8 cellular contexts compared by ENCODE assay signal in the genomic region with DNA sequence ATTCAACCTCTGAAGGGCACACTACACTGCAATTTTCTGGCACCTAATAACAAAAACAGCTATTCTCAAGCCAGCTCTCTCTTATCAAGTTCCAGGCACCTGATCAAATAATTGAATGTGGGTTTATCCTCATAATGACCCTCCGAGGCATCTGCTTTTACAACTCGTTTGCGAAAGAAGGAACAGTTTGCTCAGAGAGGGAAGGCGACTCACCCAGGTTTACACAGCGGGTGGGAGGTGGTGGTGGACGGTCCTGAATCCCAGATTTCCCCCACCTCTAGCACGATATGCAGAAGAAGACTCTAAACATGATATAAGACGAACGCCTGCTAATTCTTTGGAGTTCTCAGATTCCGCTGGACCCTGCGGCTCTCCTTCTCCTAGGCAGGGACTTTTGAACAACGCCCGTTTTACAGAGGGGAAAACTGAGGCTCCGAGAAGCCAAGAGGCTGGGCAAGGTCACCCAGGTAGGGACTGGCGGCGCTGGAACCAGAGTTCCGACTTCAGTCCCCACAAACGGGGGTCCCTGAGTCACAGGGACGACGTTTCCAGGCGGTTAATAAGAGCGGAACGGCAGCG. TPM values are rescaled to one million over a fixed set of nuclear protein-coding genes. Genes with fewer than 3 reads are reported as not detected.
DNase-seq lines count a peak whose midpoint lies in the region; ATAC-seq and TF ChIP-seq lines count a peak whose summit lies in the region.

No MANE protein-coding gene starts in this region.

- 0% methylated on average over 20 of the region's 24 CpGs for WGBS in mammary epithelial cell (ENCODE audit: low coverage, missing lambda C conversion rate)

- DNase-seq in AG10803 (ENCODE audit: low read depth) (no peak), mammary epithelial cell (peak; percentile 5), ureter (ENCODE audit: low spot score) (no peak), NCI-H128 (lab: John Stamatoyannopoulos, UW; ENCODE audit: unreplicated experiment) (no peak)

- H3K4me2 ChIP-seq in mammary epithelial cell (ENCODE audit: insufficient read depth, low read depth, low read length), result peak overlapping the region; percentile 79

- no peak for TF ChIP-seq CTCF in AG10803 (conservative IDR thresholded peaks at IDR 0.05; ENCODE audit: low read length)
- TF ChIP-seq CTCF in mammary epithelial cell (conservative IDR thresholded peaks at IDR 0.05 in 1 of 2, IDR thresholded peaks at IDR 0.05 in 1 of 2; ENCODE audit: extremely low read depth in 1 of 2, insufficient read depth in 1 of 2, low read depth in 1 of 2, low read length in 2 of 2), result no peak

- H4K20me1 ChIP-seq in mammary epithelial cell (ENCODE audit: insufficient read depth, low read length), result no peaks in the 10 kb centered on the region

- peaks cover 76% of the 10 kb centered on the region for H3K79me2 ChIP-seq in mammary epithelial cell (ENCODE audit: insufficient read depth, low read length)

- H3K4me3 ChIP-seq in AG10803 (ENCODE audit: low read length) (peak overlapping the region; percentile 97), mammary epithelial cell (replicated peaks in 1 of 3; ENCODE audit: insufficient read depth in 1 of 3, low read depth in 2 of 3, low read length in 3 of 3) (peak overlapping the region; percentile 89 to 98 (median 91)), muscle layer of duodenum (ENCODE audit: low read depth in 1 of 2, low read length in 2 of 2) (peak overlapping the region; percentile 81 to 97)

- CTCF ChIA-PET in mammary epithelial cell (lab: Charles Lee; ENCODE audit: low non-redundant PET), result interaction anchor here (0.9 kb wide), 1 partner anchor 82 kb away, joined by 4 read pairs; no protein-coding TSS in a partner anchor

- no peaks in the 10 kb centered on the region for H3K9me3 ChIP-seq in KOPT-K1 (ENCODE audit: insufficient read depth, low read length, poor library complexity, severe bottlenecking)
- H3K9me3 ChIP-seq in mammary epithelial cell (replicated peaks; ENCODE audit: insufficient read depth, low read length), result no peaks in the 10 kb centered on the region
- no peaks in the 10 kb centered on the region for H3K9me3 ChIP-seq in muscle layer of duodenum (ENCODE audit: control insufficient read depth in 1 of 2, low read length in 2 of 2)

- intact Hi-C loops in mammary epithelial cell (cut with micrococcal nuclease), result loop anchor here (2.0 to 10.0 kb wide), 2 partner anchors 58 to 688 kb away; partner anchors contain the start of genes IZUMO4, MOB3A and ZNF555

- H2AFZ ChIP-seq in mammary epithelial cell (ENCODE audit: low read depth, low read length), result peak overlapping the region; percentile 83

- TSS peak; percentile 49 for BruUV-seq in mammary epithelial cell (replicated peaks; lab: Mats Ljungman, UMichigan)

- peak overlapping the region; percentile 86 for H3K27ac ChIP-seq in KOPT-K1 (ENCODE audit: low read depth, low read length, poor library complexity, severe bottlenecking)
- peak overlapping the region; percentile 82 for H3K27ac ChIP-seq in mammary epithelial cell (ENCODE audit: insufficient read depth, low read depth, low read length)
- peak overlapping the region; percentile 91 for H3K27ac ChIP-seq in muscle layer of duodenum (ENCODE audit: low read length)

- H3K36me3 ChIP-seq in KOPT-K1 (ENCODE audit: insufficient read depth, low read length) (peaks cover 44% of the 10 kb centered on the region), mammary epithelial cell (ENCODE audit: insufficient read depth, low read length) (no peaks in the 10 kb centered on the region), muscle layer of duodenum (ENCODE audit: control insufficient read depth in 1 of 2, insufficient read depth in 2 of 2, low read length in 2 of 2) (peaks cover 0 to 2% of the 10 kb centered on the region in 2 donors)

- dilution Hi-C loops in mammary epithelial cell (cut with HindIII; ENCODE audit: low sequenced_read_pairs), result no loop called here

- no peak for ATAC-seq in GM18867 (IDR thresholded peaks at IDR 0.05; ENCODE audit: unreplicated experiment)
- no peak for ATAC-seq in HG02678 (IDR thresholded peaks at IDR 0.05; ENCODE audit: unreplicated experiment)

- H3K27me3 ChIP-seq in mammary epithelial cell (ENCODE audit: insufficient read depth, low read length) (no peaks in the 10 kb centered on the region), muscle layer of duodenum (ENCODE audit: low read depth, low read length) (no peaks in the 10 kb centered on the region)

- H3K4me1 ChIP-seq in mammary epithelial cell (ENCODE audit: insufficient read depth, low read length) (peaks cover 14% of the 10 kb centered on the region), muscle layer of duodenum (ENCODE audit: control insufficient read depth in 1 of 2, insufficient read depth in 2 of 2, low read length in 2 of 2) (peaks cover 8 to 57% of the 10 kb centered on the region in 2 donors)

- H3K9ac ChIP-seq in mammary epithelial cell (ENCODE audit: insufficient read depth, low read length), result peak overlapping the region; percentile 89

- in situ Hi-C loops in mammary epithelial cell (cut with MboI; ENCODE audit: low sequenced_read_pairs in 2 of 2), result no loop called here

RNA-seq across cellular contexts. Expression of gene SGTA, which starts 0.6 kb away (rescaled TPM):
- total RNA-seq in mammary epithelial cell (10 to 100 TPM; 52.5 to 71.3 TPM), ureter (45.7 TPM)
- 101 TPM for polyA plus RNA-seq in mammary epithelial cell
- polyA minus RNA-seq in mammary epithelial cell, result 132 TPM

RNA-seq across cellular contexts. Expression of gene THOP1, which starts 2.9 kb away (rescaled TPM):
- total RNA-seq in mammary epithelial cell, result 10 to 100 TPM; 63.7 to 100.0 TPM
- polyA plus RNA-seq in mammary epithelial cell, result 94.8 TPM
- 130 TPM for polyA minus RNA-seq in mammary epithelial cell
- total RNA-seq in ureter, result 45.2 TPM

RNA-seq across cellular contexts. Expression of gene ZNF554, which starts 37.2 kb away (rescaled TPM):
- 1 to 10 TPM; 4.0 to 5.8 TPM for total RNA-seq in mammary epithelial cell
- 1.8 TPM for polyA plus RNA-seq in mammary epithelial cell
- polyA minus RNA-seq in mammary epithelial cell, result 2.5 TPM
- 6.1 TPM for total RNA-seq in ureter

RNA-seq across cellular contexts. Expression of gene SLC39A3, which starts 42.6 kb away (rescaled TPM):
- total RNA-seq in mammary epithelial cell (10 to 100 TPM; 32.6 to 34.7 TPM), ureter (34.6 TPM)
- polyA plus RNA-seq in mammary epithelial cell, result 24.8 TPM
- 46.4 TPM for polyA minus RNA-seq in mammary epithelial cell

RNA-seq across cellular contexts. Expression of gene ZNF555, which starts 58.8 kb away (rescaled TPM):
- total RNA-seq in mammary epithelial cell (1 to 10 TPM; 4.6 to 7.2 TPM), ureter (7.8 TPM)
- polyA plus RNA-seq in mammary epithelial cell, result 2.1 TPM
- 4.7 TPM for polyA minus RNA-seq in mammary epithelial cell
